In genomic region chr9:31013371-31013770, GRCh38 we compare ENCODE assay signal across 31 cellular contexts.
"Had no signal": no experiment of that assay in that cellular context is flagged by ENCODE, and none has a peak within 500 bp of the region (broad histone marks: within the 10 kb centered on the region; RNA-seq: fewer than 3 reads in every experiment).

No MANE protein-coding gene starts in this region.

- H3K27ac ChIP-seq: adrenal gland, body of pancreas, brain microvascular endothelial cell, breast epithelium, VCaP had no signal

- H3K27me3 ChIP-seq: adrenal gland, body of pancreas, brain microvascular endothelial cell, breast epithelium had no signal

- H3K4me1 ChIP-seq: adrenal gland, body of pancreas, breast epithelium had no signal

- H3K36me3 ChIP-seq: adrenal gland, brain microvascular endothelial cell, breast epithelium had no signal

- H3K4me3 ChIP-seq: adrenal gland, body of pancreas, breast epithelium had no signal

- DNase-seq: activated B cell treated with CpG ODN at 0.5 μM for 24 hours; activated CD4-positive, alpha-beta memory T cell treated with anti-CD3 and anti-CD28 coated beads for 36 hours; activated CD4-positive, alpha-beta T cell treated with anti-CD3 and anti-CD28 coated beads for 4 hours; activated CD4-positive, alpha-beta T cell treated with anti-CD3 and anti-CD28 coated beads, Interleukin-2, amount 10 ng/mL, durations not matched to agents 24 days and 14 days; activated CD4-positive, alpha-beta T cell treated with anti-CD3 and anti-CD28 coated beads, Interleukin-2, amount 50 U/mL, for 1 hour; activated CD4-positive, alpha-beta T cell treated with anti-CD3 and anti-CD28 coated beads, Interleukin-2, amount 50 U/mL, for 4 hours; activated CD4-positive, CD25-positive, alpha-beta regulatory T cell treated with anti-CD3 and anti-CD28 coated beads, Interleukin-2, amount 50 U/mL, for 72 hours; activated CD8-positive, alpha-beta memory T cell treated with anti-CD3 and anti-CD28 coated beads, Interleukin-2, amount 50 U/mL, for 4 hours; activated CD8-positive, alpha-beta T cell treated with anti-CD3 and anti-CD28 coated beads for 36 hours; activated effector memory CD4-positive, alpha-beta T cell treated with anti-CD3 and anti-CD28 coated beads, Interleukin-2, amount 50 U/mL, for 16 hours; activated gamma-delta T cell treated with Interleukin-2 at 50 U/mL for 16 hours; activated naive CD4-positive, alpha-beta T cell; activated naive CD4-positive, alpha-beta T cell treated with anti-CD3 and anti-CD28 coated beads for 36 hours; activated naive CD4-positive, alpha-beta T cell treated with anti-CD3 and anti-CD28 coated beads, Interleukin-2, amount 50 U/mL, for 16 hours; activated naive CD8-positive, alpha-beta T cell treated with anti-CD3 and anti-CD28 coated beads for 36 hours; activated T-cell treated with anti-CD3 and anti-CD28 coated beads for 4 hours; activated T-cell treated with anti-CD3 and anti-CD28 coated beads, Interleukin-2, amount 50 U/mL, for 1 hour; activated T-cell treated with anti-CD3 and anti-CD28 coated beads, Interleukin-2, amount 50 U/mL, for 4 hours; activated T-cell treated with anti-CD3 and anti-CD28 coated beads, Interleukin-2, amount 50 U/mL, for 72 hours; adrenal gland; amniotic stem cell; aorta; body of pancreas; brain microvascular endothelial cell; central memory CD4-positive, alpha-beta T cell; T-helper 2 cell; T-helper 9 cell had no signal

- H3K9me3 ChIP-seq: adrenal gland, body of pancreas, breast epithelium had no signal

- ATAC-seq: activated CD8-positive, alpha-beta T cell treated with anti-CD3 and anti-CD28 coated beads for 36 hours; activated naive CD4-positive, alpha-beta T cell treated with anti-CD3 and anti-CD28 coated beads, Interleukin-2, amount 50 U/mL, for 72 hours; activated T-cell treated with anti-CD3 and anti-CD28 coated beads, Interleukin-2, amount 50 U/mL, for 4 hours; activated T-cell treated with anti-CD3 and anti-CD28 coated beads, Interleukin-2, amount 50 U/mL, for 72 hours; activated T-helper 17 cell treated with anti-CD3 and anti-CD28 coated beads, Interleukin-2, amount 50 U/mL, for 72 hours; body of pancreas had no signal
